Comparison of ENCODE assay signal across 10 cellular contexts in the genomic region with DNA sequence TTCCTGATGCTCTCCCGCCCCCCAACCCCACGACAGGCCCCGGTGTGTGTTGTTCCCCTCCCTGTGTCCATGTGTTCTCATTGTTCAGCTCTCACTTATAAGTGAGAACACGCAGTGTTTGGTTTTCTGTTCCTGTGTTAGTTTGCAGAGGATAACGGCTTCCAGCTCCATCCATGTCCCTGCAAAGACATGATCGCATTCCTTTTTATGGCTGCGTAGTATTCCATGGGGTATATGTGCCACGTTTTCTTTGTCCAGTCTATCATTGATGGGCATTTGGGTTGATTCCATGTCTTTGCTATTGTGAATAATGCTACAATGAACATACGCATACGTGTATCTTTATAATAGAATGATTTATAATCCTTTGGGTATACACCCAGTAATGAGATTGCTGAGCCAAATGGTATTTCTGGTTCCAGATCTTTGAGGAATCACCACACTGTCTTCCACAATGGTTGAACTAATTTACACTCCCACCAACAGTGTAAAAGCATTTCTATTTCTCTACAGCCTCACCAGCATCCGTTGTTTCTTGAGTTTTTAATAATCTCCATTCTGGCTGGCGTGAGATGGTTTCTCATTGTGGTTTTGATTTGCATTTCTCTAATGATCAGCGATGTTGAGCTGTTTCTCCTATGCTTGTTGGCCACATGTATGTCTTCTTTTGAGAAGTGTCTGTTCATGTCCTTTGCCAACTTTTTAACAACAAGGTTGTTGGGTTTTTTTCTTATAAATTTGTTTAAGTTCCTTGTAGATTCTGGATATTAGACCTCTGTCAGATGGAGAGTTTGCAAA. TPM values are rescaled to one million over a fixed set of nuclear protein-coding genes. Genes with fewer than 3 reads are reported as not detected.
DNase-seq lines count a peak whose midpoint lies in the region; ATAC-seq, FAIRE-seq and TF ChIP-seq lines count a peak whose summit lies in the region.
"Not testable (repeated sequence)": the region's sequence is repeated elsewhere in the genome, so short reads cannot be mapped to it uniquely, and the experiment has no call there.
"Had no signal": no experiment of that assay in that cellular context is flagged by ENCODE, and none has a peak within 500 bp of the region (broad histone marks: within the 10 kb centered on the region; RNA-seq: fewer than 3 reads in every experiment).

No MANE protein-coding gene starts in this region.

- not testable (repeated sequence) for FAIRE-seq in K562 (lab: Jason Lieb, UNC)

- not testable (repeated sequence) for H3K27ac ChIP-seq in CD4-positive, alpha-beta memory T cell (ENCODE audit: low read depth, low read length); HEK293 (ENCODE audit: extremely low read depth, low read depth, low read length); K562 (ENCODE audit: extremely low read depth, low read depth, low read length)

- not testable (repeated sequence) for H3K9me1 ChIP-seq in K562 (ENCODE audit: control insufficient read depth, insufficient read depth, low read length)

- H3K79me2 ChIP-seq in K562 (ENCODE audit: control insufficient read depth, insufficient read depth, low read length), result not testable (repeated sequence)

- DNase-seq in CD4-positive, alpha-beta memory T cell; activated B cell treated with CpG ODN at 0.5 μM for 24 hours; activated naive CD4-positive, alpha-beta T cell treated with anti-CD3 and anti-CD28 coated beads, Interleukin-2, amount 10 ng/mL, durations not matched to agents 7 days and 5 days; K562 (ENCODE audit: extremely low read depth in 1 of 4, low spot score in 3 of 4); naive thymus-derived CD8-positive, alpha-beta T cell: not testable (repeated sequence)
- DNase-seq in GM12865 (ENCODE audit: low read depth), result peak; percentile 72

- not testable (repeated sequence) for H4K20me1 ChIP-seq in K562 (replicated peaks; ENCODE audit: control insufficient read depth, insufficient read depth, low read length)

- H3K9ac ChIP-seq in K562 (ENCODE audit: insufficient read depth in 1 of 2, low read depth in 2 of 2, low read length in 2 of 2), result not testable (repeated sequence)

- not testable (repeated sequence) for TF ChIP-seq EP300 in K562 (IDR thresholded peaks at IDR 0.05; ENCODE audit: low read length)

- in situ Hi-C loops in K562 (cut with MboI), result not testable (repeated sequence)

- H3K9me3 Mint-ChIP-seq in CD4-positive, alpha-beta memory T cell; activated B cell treated with CpG ODN at 0.5 μM for 24 hours: not testable (repeated sequence)
- H3K9me3 Mint-ChIP-seq in activated naive CD4-positive, alpha-beta T cell treated with anti-CD3 and anti-CD28 coated beads, Interleukin-2, amount 10 ng/mL, durations not matched to agents 7 days and 5 days, result peaks cover 13% of the 10 kb centered on the region
- H3K9me3 Mint-ChIP-seq in naive thymus-derived CD8-positive, alpha-beta T cell, result peaks cover 0 to 57% (median 16%) of the 10 kb centered on the region in 9 donors

- H3K4me1 Mint-ChIP-seq in CD4-positive, alpha-beta memory T cell, result peaks cover 59 to 83% (median 74%) of the 10 kb centered on the region in 4 donors
- H3K4me1 Mint-ChIP-seq in activated B cell treated with CpG ODN at 0.5 μM for 24 hours, result peaks cover 62% of the 10 kb centered on the region
- H3K4me1 Mint-ChIP-seq in activated naive CD4-positive, alpha-beta T cell treated with anti-CD3 and anti-CD28 coated beads, Interleukin-2, amount 10 ng/mL, durations not matched to agents 7 days and 5 days, result peaks cover 80% of the 10 kb centered on the region
- peaks cover 40 to 79% (median 76%) of the 10 kb centered on the region in 4 donors for H3K4me1 Mint-ChIP-seq in naive thymus-derived CD8-positive, alpha-beta T cell

- not testable (repeated sequence) for ATAC-seq in activated B cell treated with CpG ODN at 0.5 μM for 24 hours (ENCODE audit: low read depth); K562; naive thymus-derived CD8-positive, alpha-beta T cell

- H2AFZ ChIP-seq in K562 (ENCODE audit: low read depth, low read length), result not testable (repeated sequence)

- H3K27ac Mint-ChIP-seq in CD4-positive, alpha-beta memory T cell, result peak overlapping the region; percentile 53 to 88 (median 70)
- H3K27ac Mint-ChIP-seq in activated B cell treated with CpG ODN at 0.5 μM for 24 hours, result peak overlapping the region; percentile 35
- peak overlapping the region; percentile 67 for H3K27ac Mint-ChIP-seq in activated naive CD4-positive, alpha-beta T cell treated with anti-CD3 and anti-CD28 coated beads, Interleukin-2, amount 10 ng/mL, durations not matched to agents 7 days and 5 days
- H3K27ac Mint-ChIP-seq in naive thymus-derived CD8-positive, alpha-beta T cell, result peak overlapping the region in 9 of 10 donors; percentile 25 to 97 (median 88)

- H3K27me3 Mint-ChIP-seq in CD4-positive, alpha-beta memory T cell; activated B cell treated with CpG ODN at 0.5 μM for 24 hours; naive thymus-derived CD8-positive, alpha-beta T cell: not testable (repeated sequence)
- peaks cover 26% of the 10 kb centered on the region for H3K27me3 Mint-ChIP-seq in activated naive CD4-positive, alpha-beta T cell treated with anti-CD3 and anti-CD28 coated beads, Interleukin-2, amount 10 ng/mL, durations not matched to agents 7 days and 5 days

- TF ChIP-seq POLR2A in K562 (conservative IDR thresholded peaks at IDR 0.05), result not testable (repeated sequence)

- not testable (repeated sequence) for H3K27me3 ChIP-seq in CD4-positive, alpha-beta memory T cell (ENCODE audit: insufficient read depth, low read length)
- H3K27me3 ChIP-seq in K562 (ENCODE audit: control insufficient read depth in 2 of 2, insufficient read depth in 2 of 2, low read length in 2 of 2), result peaks cover 7 to 30% of the 10 kb centered on the region in 2 experiments; a peak in 3 of 5 replicates

- intact Hi-C loops in CD4-positive, alpha-beta memory T cell (cut with micrococcal nuclease); activated B cell treated with CpG ODN at 0.5 μM for 24 hours (cut with micrococcal nuclease); K562 (cut with micrococcal nuclease): not testable (repeated sequence)

- H3K36me3 ChIP-seq in CD4-positive, alpha-beta memory T cell (ENCODE audit: insufficient read depth, low read length); HEK293 (ENCODE audit: control insufficient read depth in 2 of 2, insufficient read depth in 1 of 2, low read length in 2 of 2); K562 (ENCODE audit: control insufficient read depth, insufficient read depth, low read length): not testable (repeated sequence)

- not testable (repeated sequence) for TF ChIP-seq RAD21 in K562 (CRISPR knock-in tag; conservative IDR thresholded peaks at IDR 0.05 in 1 of 2, IDR thresholded peaks at IDR 0.05 in 1 of 2)

- WGBS in K562 (ENCODE audit: insufficient coverage, low coverage, missing lambda C conversion rate), result 15% methylated on average over 13 of the region's 13 CpGs

- POLR2A ChIA-PET in CD4-positive, alpha-beta memory T cell (lab: Charles Lee; ENCODE audit: partially characterized antibody), result interaction anchor here (1.5 to 5.8 kb wide), 6 partner anchors 11 to 32 kb away, joined by 3 to 54 read pairs (median 16); a partner anchor contains a TSS
- POLR2A ChIA-PET in HEK293 (lab: Yijun Ruan, JAX); activated B cell treated with CpG ODN at 0.5 μM for 24 hours (lab: Charles Lee); K562 (lab: Yijun Ruan, JAX): not testable (repeated sequence)
- POLR2A ChIA-PET in naive thymus-derived CD8-positive, alpha-beta T cell (lab: Charles Lee), result interaction anchor here (4.7 to 11.7 kb wide), 2 partner anchors 11 to 15 kb away, joined by 23 to 114 read pairs; no protein-coding TSS in a partner anchor

- H3K4me2 ChIP-seq in K562 (ENCODE audit: insufficient read depth, low read length), result not testable (repeated sequence)

- H3K9me3 ChIP-seq in CD4-positive, alpha-beta memory T cell (ENCODE audit: control insufficient read depth in 1 of 2, low read length in 2 of 2); HEK293 (ENCODE audit: control insufficient read depth, insufficient read depth, low read depth, low read length); K562 (replicated peaks; ENCODE audit: control insufficient read depth, insufficient read depth, low read depth, low read length): not testable (repeated sequence)

- peak overlapping the region in 5 of 8 donors; percentile 1 to 67 (median 45) for H3K4me3 Mint-ChIP-seq in CD4-positive, alpha-beta memory T cell
- not testable (repeated sequence) for H3K4me3 Mint-ChIP-seq in activated B cell treated with CpG ODN at 0.5 μM for 24 hours; activated naive CD4-positive, alpha-beta T cell treated with anti-CD3 and anti-CD28 coated beads, Interleukin-2, amount 10 ng/mL, durations not matched to agents 7 days and 5 days
- peak overlapping the region in 4 of 10 donors; percentile 20 to 39 (median 24) for H3K4me3 Mint-ChIP-seq in naive thymus-derived CD8-positive, alpha-beta T cell

- H3K36me3 Mint-ChIP-seq in CD4-positive, alpha-beta memory T cell; activated B cell treated with CpG ODN at 0.5 μM for 24 hours (ENCODE audit: low read depth): not testable (repeated sequence)
- peaks cover 32% of the 10 kb centered on the region for H3K36me3 Mint-ChIP-seq in activated naive CD4-positive, alpha-beta T cell treated with anti-CD3 and anti-CD28 coated beads, Interleukin-2, amount 10 ng/mL, durations not matched to agents 7 days and 5 days
- H3K36me3 Mint-ChIP-seq in naive thymus-derived CD8-positive, alpha-beta T cell, result peaks cover 0 to 54% (median 14%) of the 10 kb centered on the region in 3 donors

- H3K4me3 ChIP-seq in CD4-positive, alpha-beta memory T cell (ENCODE audit: low read length in 2 of 2); GM12865 (ENCODE audit: low read depth, low read length); HEK293 (ENCODE audit: low read depth, low read length); K562: not testable (repeated sequence)

- BruUV-seq in K562 (replicated peaks; lab: Mats Ljungman, UMichigan), result not testable (repeated sequence)

- peaks cover 79% of the 10 kb centered on the region for H3K4me1 ChIP-seq in CD4-positive, alpha-beta memory T cell (ENCODE audit: insufficient read depth, low read length)
- H3K4me1 ChIP-seq in HEK293 (ENCODE audit: control insufficient read depth, insufficient read depth, low read length), result not testable (repeated sequence)
- H3K4me1 ChIP-seq in K562 (replicated peaks in 1 of 2; ENCODE audit: control insufficient read depth in 2 of 2, insufficient read depth in 2 of 2, low read length in 2 of 2), result peaks cover 0 to 14% of the 10 kb centered on the region in 2 experiments; a peak in 2 of 5 replicates

- CTCF ChIA-PET in CD4-positive, alpha-beta memory T cell (lab: Charles Lee; ENCODE audit: partially characterized antibody), result interaction anchor here (2.1 kb wide), 1 partner anchor 11 kb away, joined by 5 read pairs; no protein-coding TSS in a partner anchor
- CTCF ChIA-PET in HEK293 (lab: Yijun Ruan, JAX), result interaction anchor here (0.6 kb wide), 1 partner anchor 40 kb away, joined by 4 read pairs; no protein-coding TSS in a partner anchor
- CTCF ChIA-PET in activated B cell treated with CpG ODN at 0.5 μM for 24 hours (lab: Charles Lee); activated naive CD4-positive, alpha-beta T cell treated with anti-CD3 and anti-CD28 coated beads, Interleukin-2, amount 10 ng/mL, durations not matched to agents 7 days and 5 days (lab: Charles Lee); K562 (lab: Yijun Ruan, JAX; ENCODE audit: low intra/inter-chr PET ratio): not testable (repeated sequence)

- TF ChIP-seq CTCF in GM12865 (IDR thresholded peaks at IDR 0.05; ENCODE audit: insufficient read depth, low read depth, low read length, missing control alignments); HEK293 (tag by site-specific recombination; IDR thresholded peaks at IDR 0.05); activated B cell treated with CpG ODN at 0.5 μM for 24 hours (IDR thresholded peaks at IDR 0.05); K562 (IDR thresholded peaks at IDR 0.05 in 2 of 3, conservative IDR thresholded peaks at IDR 0.05 in 1 of 3; ENCODE audit: insufficient read depth in 2 of 3, low read depth in 1 of 3, low read length in 3 of 3): not testable (repeated sequence)

RNA-seq across cellular contexts. Expression of a gene that starts 20.0 kb away (rescaled TPM):
- total RNA-seq in CD4-positive, alpha-beta memory T cell, result not detected
- polyA plus RNA-seq in CD4-positive, alpha-beta memory T cell, result not detected
- not detected in 2 replicates for total RNA-seq in activated B cell treated with CpG ODN at 0.5 μM for 24 hours
- not detected in 2 replicates for total RNA-seq in K562 (2011; cell fraction: chromatin; rRNA removed; ENCODE audit: low replicate concordance)
- total RNA-seq in K562 (2011; cell fraction: nucleolus; rRNA removed), result not detected in 2 replicates
- total RNA-seq in K562 (2011; cell fraction: nucleoplasm; rRNA removed), result not detected in 2 replicates
- not detected in 2 replicates for total RNA-seq in K562 (2014; rRNA removed)
- not detected in 2 replicates for total RNA-seq in K562 (2014; rRNA removed; fragmentation: Illumina TruSeq; extraction: Trizol)
- not detected in 2 replicates for total RNA-seq in K562 (2015; rRNA removed; fragmentation: Illumina TruSeq; extraction: Trizol)
- not detected in 2 replicates for total RNA-seq in K562 (2021)
- polyA plus RNA-seq in K562 (2011; rRNA removed), result not detected in 2 replicates
- not detected in 2 replicates for polyA plus RNA-seq in K562 (2011; cell fraction: cytosol; rRNA removed)
- not detected in 2 replicates for polyA plus RNA-seq in K562 (2011; cell fraction: nucleus; rRNA removed)
- 0.07 and 0.40 TPM in 2 replicates for polyA plus RNA-seq in K562 (2012)
- not detected in 2 replicates for polyA plus RNA-seq in K562 (2014; fragmentation: Illumina TruSeq; extraction: Trizol)
- not detected for polyA plus RNA-seq in K562 (2014; fragmentation: Nextera tagmentation; extraction: Ambion mirVana)
- not detected in 2 replicates for polyA plus RNA-seq in K562 (2014; rRNA removed)
- not detected in 2 replicates for polyA minus RNA-seq in K562 (2011; rRNA and poly(A)+ RNA removed)
- not detected in 2 replicates for polyA minus RNA-seq in K562 (2011; cell fraction: cytosol; rRNA and poly(A)+ RNA removed)
- not detected in 2 replicates for polyA minus RNA-seq in K562 (2011; cell fraction: nucleus; rRNA and poly(A)+ RNA removed)
- 1 to 10 TPM; 1.5 to 2.0 TPM for total RNA-seq in naive thymus-derived CD8-positive, alpha-beta T cell
- polyA plus RNA-seq in naive thymus-derived CD8-positive, alpha-beta T cell, result 1 to 10 TPM; 2.6 to 4.8 (median 3.7) TPM
- total RNA-seq: H7, IMR-90 had no signal
- polyA plus RNA-seq: BJ, IMR-90 had no signal

RNA-seq across cellular contexts. Expression of a gene that starts 26.6 kb away (rescaled TPM):
- total RNA-seq in CD4-positive, alpha-beta memory T cell, result 100 to 1,000 TPM; 171 to 174 TPM
- 100 to 1,000 TPM in 1 of 2 donors, 10 to 100 TPM in 1; 65.5 to 141 TPM for polyA plus RNA-seq in CD4-positive, alpha-beta memory T cell
- total RNA-seq in activated B cell treated with CpG ODN at 0.5 μM for 24 hours (17.5 and 20.4 TPM in 2 replicates), K562 (2014; rRNA removed) (15.3 and 17.8 TPM in 2 replicates), K562 (2014; rRNA removed; fragmentation: Illumina TruSeq; extraction: Trizol) (9.6 and 10.7 TPM in 2 replicates), K562 (2015; rRNA removed; fragmentation: Illumina TruSeq; extraction: Trizol) (12.9 and 13.7 TPM in 2 replicates), K562 (2021) (21.4 and 25.3 TPM in 2 replicates)
- 25.3 and 38.4 TPM in 2 replicates for total RNA-seq in K562 (2011; cell fraction: chromatin; rRNA removed; ENCODE audit: low replicate concordance)
- 14.7 and 16.1 TPM in 2 replicates for total RNA-seq in K562 (2011; cell fraction: nucleolus; rRNA removed)
- total RNA-seq in K562 (2011; cell fraction: nucleoplasm; rRNA removed), result 13.4 and 15.3 TPM in 2 replicates
- polyA plus RNA-seq in K562 (2011; rRNA removed) (14.1 and 14.4 TPM in 2 replicates), K562 (2014; fragmentation: Illumina TruSeq; extraction: Trizol) (17.3 and 19.7 TPM in 2 replicates), K562 (2014; fragmentation: Nextera tagmentation; extraction: Ambion mirVana) (1 to 10 TPM in 1 of 2 experiments, under 1 TPM in 1; 0.72 to 1.2 TPM), K562 (2014; rRNA removed) (19.1 and 21.9 TPM in 2 replicates)
- 14.1 and 18.5 TPM in 2 replicates for polyA plus RNA-seq in K562 (2011; cell fraction: cytosol; rRNA removed)
- 16.6 and 21.7 TPM in 2 replicates for polyA plus RNA-seq in K562 (2011; cell fraction: nucleus; rRNA removed)
- 17.5 and 23.4 TPM in 2 replicates for polyA plus RNA-seq in K562 (2012)
- 10.5 and 13.0 TPM in 2 replicates for polyA minus RNA-seq in K562 (2011; rRNA and poly(A)+ RNA removed)
- polyA minus RNA-seq in K562 (2011; cell fraction: cytosol; rRNA and poly(A)+ RNA removed), result 10.9 and 12.9 TPM in 2 replicates
- 6.3 and 8.4 TPM in 2 replicates for polyA minus RNA-seq in K562 (2011; cell fraction: nucleus; rRNA and poly(A)+ RNA removed)
- total RNA-seq in naive thymus-derived CD8-positive, alpha-beta T cell, result 100 to 1,000 TPM; 194 to 196 TPM
- 100 to 1,000 TPM in 2 of 3 donors, 10 to 100 TPM in 1; 62.2 to 169 (median 105) TPM for polyA plus RNA-seq in naive thymus-derived CD8-positive, alpha-beta T cell

Comparison
In these comparisons a context has a peak if more than half of its experiments do, and no peak if none do; other contexts are left out.
1. H3K27ac Mint-ChIP-seq: peak in every context shown above with its lines; median percentile 88 in naive thymus-derived CD8-positive, alpha-beta T cell; 70 in CD4-positive, alpha-beta memory T cell; 67 in activated naive CD4-positive, alpha-beta T cell treated with anti-CD3 and anti-CD28 coated beads, Interleukin-2, amount 10 ng/mL, durations not matched to agents 7 days and 5 days; 35 in activated B cell treated with CpG ODN at 0.5 μM for 24 hours.